ENCODE assay signal across 8 cellular contexts in genomic region chr1:240691521-240692338, GRCh38.
DNase-seq lines count a peak whose midpoint lies in the region; ATAC-seq and TF ChIP-seq lines count a peak whose summit lies in the region.

No MANE protein-coding gene starts in this region.

- H3K27me3 ChIP-seq in left lung, result no peaks in the 10 kb centered on the region

- H3K4me3 ChIP-seq in astrocyte of the cerebellum (ENCODE audit: low read depth, low read length) (no peak overlapping the region), left lung (no peak overlapping the region)

- no peaks in the 10 kb centered on the region for H3K9me3 ChIP-seq in left lung

- DNase-seq in NCI-H1417 (lab: John Stamatoyannopoulos, UW) (peak in 2 of 3 experiments; percentile 18 to 65), NCI-H1417 treated with DMSO at 0.1 percent for 48 hours (lab: John Stamatoyannopoulos, UW) (no peak), NCI-H1694 treated with DMSO at 0.1 percent for 48 hours (lab: John Stamatoyannopoulos, UW) (peak; percentile 65), astrocyte of the cerebellum (ENCODE audit: low read depth) (peak; percentile 59), left lung (no peak), ureter (ENCODE audit: low spot score) (peak; percentile 58), NOMO-1 (lab: John Stamatoyannopoulos, UW; ENCODE audit: unreplicated experiment in 2 of 2) (no peak)

- TF ChIP-seq CTCF in astrocyte of the cerebellum (IDR thresholded peaks at IDR 0.05; ENCODE audit: low read depth, low read length, missing control alignments) (peak; percentile 96), left lung (IDR thresholded peaks at IDR 0.05) (peak; percentile 21 to 47)

- peak; percentile 89 for ATAC-seq in left lung
- no peak for ATAC-seq in HG03159 (IDR thresholded peaks at IDR 0.05; ENCODE audit: unreplicated experiment)

- intact Hi-C loops in left lung (cut with DNase I), result no loop called here

- H3K4me1 ChIP-seq in left lung, result no peaks in the 10 kb centered on the region

- in situ Hi-C loops in astrocyte of the cerebellum (cut with HindIII; ENCODE audit: low sequenced_read_pairs), result loop anchor here (5.0 kb wide), 1 partner anchor 504 kb away; no protein-coding TSS in a partner anchor

- H3K36me3 ChIP-seq in left lung, result no peaks in the 10 kb centered on the region

- H3K27ac ChIP-seq in left lung, result no peak overlapping the region

Comparison
In these comparisons a context has a peak if more than half of its experiments do, and no peak if none do; other contexts are left out.
1. DNase-seq: peak in NCI-H1417 (2 of 3), NCI-H1694 treated with DMSO at 0.1 percent for 48 hours (single experiment), astrocyte of the cerebellum (single experiment) and ureter (single experiment); none in NCI-H1417 treated with DMSO at 0.1 percent for 48 hours (single experiment), left lung (0 of 2) and NOMO-1 (0 of 2).